Comparison of ENCODE assay signal across 28 cellular contexts in genomic region chr20:62428008-62428384, GRCh38. TPM values are rescaled to one million over a fixed set of nuclear protein-coding genes. Genes with fewer than 3 reads are reported as not detected.
A peak's percentile ranks its signal among the peaks of the same experiment; 100 is the strongest.
DNase-seq lines count a peak whose midpoint lies in the region; ATAC-seq, FAIRE-seq and TF ChIP-seq lines count a peak whose summit lies in the region.
"Had no signal": no experiment of that assay in that cellular context is flagged by ENCODE, and none has a peak within 500 bp of the region (broad histone marks: within the 10 kb centered on the region; RNA-seq: fewer than 3 reads in every experiment).

No MANE protein-coding gene starts in this region.

- H3K27ac ChIP-seq in 22Rv1: peak overlapping the region; percentile 89
- peak overlapping the region; percentile 72 to 85 (median 78) for H3K27ac ChIP-seq in esophagus squamous epithelium
- H3K27ac ChIP-seq in pancreas: peak overlapping the region; percentile 44 to 85 (median 76)
- H3K27ac ChIP-seq: A549 had no signal

- no peaks in the 10 kb centered on the region for H3K9me3 Mint-ChIP-seq in activated naive CD8-positive, alpha-beta T cell treated with anti-CD3 and anti-CD28 coated beads, Interleukin-2, amount 50 U/mL, for 24 hours
- H3K9me3 Mint-ChIP-seq in activated naive CD4-positive, alpha-beta T cell treated with anti-CD3 and anti-CD28 coated beads, Interleukin-2, amount 50 U/mL, for 72 hours: no peaks in the 10 kb centered on the region
- no peaks in the 10 kb centered on the region for H3K9me3 Mint-ChIP-seq in effector memory CD8-positive, alpha-beta T cell
- H3K9me3 Mint-ChIP-seq: activated B cell treated with CpG ODN at 0.5 μM for 24 hours; activated naive CD4-positive, alpha-beta T cell treated with anti-CD3 and anti-CD28 coated beads, Interleukin-2, amount 50 U/mL, for 24 hours; activated T-helper 17 cell treated with anti-CD3 and anti-CD28 coated beads, Interleukin-2, amount 50 U/mL, for 72 hours; dendritic cell treated with granulocyte-macrophage colony-stimulating factor and Interleukin-4, amounts not matched to agents 40 ng/mL and 50 ng/mL, for 4 days; natural killer cell treated with Interleukin-12 subunit alpha and Interleukin-12 subunit beta and Interleukin-15 and Interleukin-18, amount 100 ng/mL, for 72 hours had no signal

- no peaks in the 10 kb centered on the region for H3K9me3 ChIP-seq in esophagus squamous epithelium
- H3K9me3 ChIP-seq in pancreas: no peaks in the 10 kb centered on the region
- H3K9me3 ChIP-seq: A549 had no signal

- WGBS in esophagus squamous epithelium, 2 donors: 60% methylated on average over 1 of the region's 11 CpGs; no CpG with 5 or more reads in 1 of the 2 donors
- WGBS in pancreas, 2 donors: 73 to 78% methylated on average over 10 to 11 of the region's 11 CpGs

- ATAC-seq in pancreas: peak in 1 of 4 donors; percentile 2
- no peak for ATAC-seq in activated naive CD8-positive, alpha-beta T cell treated with anti-CD3 and anti-CD28 coated beads, Interleukin-2, amount 50 U/mL, for 24 hours
- no peak for ATAC-seq in activated naive CD4-positive, alpha-beta T cell treated with anti-CD3 and anti-CD28 coated beads, Interleukin-2, amount 50 U/mL, for 72 hours
- ATAC-seq in effector memory CD8-positive, alpha-beta T cell (replicated peaks): no peak
- ATAC-seq: activated T-helper 17 cell treated with anti-CD3 and anti-CD28 coated beads, Interleukin-2, amount 50 U/mL, for 72 hours; natural killer cell treated with Interleukin-12 subunit alpha and Interleukin-12 subunit beta and Interleukin-15 and Interleukin-18, amount 100 ng/mL, for 72 hours; Right ventricle myocardium inferior had no signal

- no peak for TF ChIP-seq POLR2A in esophagus squamous epithelium (IDR thresholded peaks at IDR 0.05)

- no peaks in the 10 kb centered on the region for H3K36me3 Mint-ChIP-seq in activated naive CD8-positive, alpha-beta T cell treated with anti-CD3 and anti-CD28 coated beads, Interleukin-2, amount 50 U/mL, for 24 hours (ENCODE audit: low read depth)
- H3K36me3 Mint-ChIP-seq in activated naive CD4-positive, alpha-beta T cell treated with anti-CD3 and anti-CD28 coated beads, Interleukin-2, amount 50 U/mL, for 72 hours: no peaks in the 10 kb centered on the region
- no peaks in the 10 kb centered on the region for H3K36me3 Mint-ChIP-seq in effector memory CD8-positive, alpha-beta T cell (ENCODE audit: insufficient read depth)
- H3K36me3 Mint-ChIP-seq: activated naive CD4-positive, alpha-beta T cell treated with anti-CD3 and anti-CD28 coated beads, Interleukin-2, amount 50 U/mL, for 24 hours; natural killer cell treated with Interleukin-12 subunit alpha and Interleukin-12 subunit beta and Interleukin-15 and Interleukin-18, amount 100 ng/mL, for 72 hours had no signal

- H3K36me3 ChIP-seq in esophagus squamous epithelium (no peaks in the 10 kb centered on the region), pancreas (no peaks in the 10 kb centered on the region)

- intact Hi-C loops in esophagus squamous epithelium (cut with DNase I): no loop called here
- intact Hi-C loops in pancreas (cut with DNase I): no loop called here

- no peak for FAIRE-seq in pancreas (lab: Jason Lieb, UNC)
- FAIRE-seq: A549, endometrium had no signal

- H3K27me3 ChIP-seq in esophagus squamous epithelium: peaks cover 0 to 67% (median 0%) of the 10 kb centered on the region in 4 donors
- no peaks in the 10 kb centered on the region for H3K27me3 ChIP-seq in pancreas

- peaks cover 4% of the 10 kb centered on the region for H3K27me3 Mint-ChIP-seq in activated naive CD8-positive, alpha-beta T cell treated with anti-CD3 and anti-CD28 coated beads, Interleukin-2, amount 50 U/mL, for 24 hours
- peaks cover 12 to 49% of the 10 kb centered on the region in 2 donors for H3K27me3 Mint-ChIP-seq in effector memory CD8-positive, alpha-beta T cell
- H3K27me3 Mint-ChIP-seq: activated naive CD4-positive, alpha-beta T cell treated with anti-CD3 and anti-CD28 coated beads, Interleukin-2, amount 50 U/mL, for 24 hours had no signal

- H3K4me3 Mint-ChIP-seq in activated naive CD8-positive, alpha-beta T cell treated with anti-CD3 and anti-CD28 coated beads, Interleukin-2, amount 50 U/mL, for 24 hours: no peak overlapping the region
- no peak overlapping the region for H3K4me3 Mint-ChIP-seq in effector memory CD8-positive, alpha-beta T cell
- H3K4me3 Mint-ChIP-seq: activated B cell treated with CpG ODN at 0.5 μM for 24 hours; activated naive CD4-positive, alpha-beta T cell treated with anti-CD3 and anti-CD28 coated beads, Interleukin-2, amount 50 U/mL, for 24 hours; activated T-helper 17 cell treated with anti-CD3 and anti-CD28 coated beads, Interleukin-2, amount 50 U/mL, for 72 hours; dendritic cell treated with granulocyte-macrophage colony-stimulating factor and Interleukin-4, amounts not matched to agents 40 ng/mL and 50 ng/mL, for 4 days; natural killer cell treated with Interleukin-12 subunit alpha and Interleukin-12 subunit beta and Interleukin-15 and Interleukin-18, amount 100 ng/mL, for 72 hours had no signal

- no peaks in the 10 kb centered on the region for H3K4me1 Mint-ChIP-seq in activated naive CD8-positive, alpha-beta T cell treated with anti-CD3 and anti-CD28 coated beads, Interleukin-2, amount 50 U/mL, for 24 hours
- peaks cover 0 to 2% of the 10 kb centered on the region in 2 donors for H3K4me1 Mint-ChIP-seq in effector memory CD8-positive, alpha-beta T cell (ENCODE audit: low read depth in 2 of 2)
- H3K4me1 Mint-ChIP-seq: activated B cell treated with CpG ODN at 0.5 μM for 24 hours; activated naive CD4-positive, alpha-beta T cell treated with anti-CD3 and anti-CD28 coated beads, Interleukin-2, amount 50 U/mL, for 24 hours; activated T-helper 17 cell treated with anti-CD3 and anti-CD28 coated beads, Interleukin-2, amount 50 U/mL, for 72 hours had no signal

- no peak overlapping the region for H3K27ac Mint-ChIP-seq in activated naive CD8-positive, alpha-beta T cell treated with anti-CD3 and anti-CD28 coated beads, Interleukin-2, amount 50 U/mL, for 24 hours
- no peak overlapping the region for H3K27ac Mint-ChIP-seq in activated naive CD4-positive, alpha-beta T cell treated with anti-CD3 and anti-CD28 coated beads, Interleukin-2, amount 50 U/mL, for 72 hours
- H3K27ac Mint-ChIP-seq in effector memory CD8-positive, alpha-beta T cell: no peak overlapping the region
- H3K27ac Mint-ChIP-seq: activated B cell treated with CpG ODN at 0.5 μM for 24 hours; activated naive CD4-positive, alpha-beta T cell treated with anti-CD3 and anti-CD28 coated beads, Interleukin-2, amount 50 U/mL, for 24 hours; activated T-helper 17 cell treated with anti-CD3 and anti-CD28 coated beads, Interleukin-2, amount 50 U/mL, for 72 hours; dendritic cell treated with granulocyte-macrophage colony-stimulating factor and Interleukin-4, amounts not matched to agents 40 ng/mL and 50 ng/mL, for 4 days; natural killer cell treated with Interleukin-12 subunit alpha and Interleukin-12 subunit beta and Interleukin-15 and Interleukin-18, amount 100 ng/mL, for 72 hours had no signal

- DNase-seq in LNCaP clone FGC (ENCODE audit: low read depth) (no peak), esophagus squamous epithelium (lab: John Stamatoyannopoulos, UW) (no peak), pancreas (peak in 1 of 6 donors; percentile 72), iPS-NIHi7 (ENCODE audit: extremely low spot score) (no peak)
- DNase-seq in activated naive CD8-positive, alpha-beta T cell treated with anti-CD3 and anti-CD28 coated beads, Interleukin-2, amount 50 U/mL, for 24 hours: no peak
- DNase-seq in activated naive CD4-positive, alpha-beta T cell treated with anti-CD3 and anti-CD28 coated beads, Interleukin-2, amount 50 U/mL, for 72 hours (ENCODE audit: low spot score in 2 of 2): no peak
- DNase-seq in effector memory CD8-positive, alpha-beta T cell: no peak
- DNase-seq: activated B cell treated with CpG ODN at 0.5 μM for 24 hours; activated CD4-positive, alpha-beta T cell treated with anti-CD3 and anti-CD28 coated beads, Interleukin-2, amount 50 U/mL, for 4 hours; aorta; caudate nucleus; NCI-H2081; NCI-H446; stimulated activated CD8-positive, alpha-beta memory T cell treated with anti-CD3 and anti-CD28 coated beads, Interleukin-4, amount 100 ng/mL, for 48 hours; T1000 had no signal

- H3K4me1 ChIP-seq in esophagus squamous epithelium: peaks cover 6 to 41% (median 12%) of the 10 kb centered on the region in 3 donors
- H3K4me1 ChIP-seq in pancreas: peaks cover 10 to 16% (median 14%) of the 10 kb centered on the region in 3 donors
- H3K4me1 ChIP-seq: A549 had no signal

- no peak for TF ChIP-seq CTCF in 22Rv1 (IDR thresholded peaks at IDR 0.05)
- TF ChIP-seq CTCF in LNCaP clone FGC (IDR thresholded peaks at IDR 0.05; ENCODE audit: control insufficient read depth, extremely low read depth, insufficient read depth): no peak
- no peak for TF ChIP-seq CTCF in esophagus squamous epithelium (IDR thresholded peaks at IDR 0.05)
- no peak for TF ChIP-seq CTCF in pancreas (IDR thresholded peaks at IDR 0.05)

- H3K4me3 ChIP-seq in LNCaP clone FGC (ENCODE audit: low read depth, low read length) (peak overlapping the region; percentile 23; the same call in 1 of the 2 replicates), esophagus squamous epithelium (peak overlapping the region in 1 of 4 donors; percentile 50), pancreas (peak overlapping the region in 1 of 4 donors; percentile 13)
- H3K4me3 ChIP-seq: A549 had no signal

RNA-seq across cellular contexts. Expression of gene RBBP8NL, which starts 0.7 kb away (rescaled TPM):
- total RNA-seq in esophagus squamous epithelium: 1 to 10 TPM; 1.1 to 6.2 (median 4.0) TPM
- total RNA-seq in pancreas: 1 to 10 TPM in 3 of 6 donors, under 1 TPM in 3; 0.66 to 2.5 (median 1.0) TPM
- polyA plus RNA-seq in pancreas: 1 to 10 TPM; 2.0 to 4.8 TPM
- total RNA-seq in activated naive CD4-positive, alpha-beta T cell treated with anti-CD3 and anti-CD28 coated beads, Interleukin-2, amount 50 U/mL, for 72 hours: not detected
- total RNA-seq: activated B cell treated with CpG ODN at 0.5 μM for 24 hours; activated T-helper 17 cell treated with anti-CD3 and anti-CD28 coated beads, Interleukin-2, amount 50 U/mL, for 72 hours; aorta; H4; MCF 10A; mesenteric fat pad; natural killer cell treated with Interleukin-12 subunit alpha and Interleukin-12 subunit beta and Interleukin-15 and Interleukin-18, amount 100 ng/mL, for 72 hours; OCI-LY7; osteocyte; Right ventricle myocardium inferior had no signal
- polyA plus RNA-seq: A549 had no signal

RNA-seq across cellular contexts. Expression of gene CABLES2, which starts 20.9 kb away (rescaled TPM):
- total RNA-seq in esophagus squamous epithelium: 1 to 10 TPM; 2.0 to 3.8 (median 2.2) TPM
- total RNA-seq in pancreas: 1 to 10 TPM; 1.4 to 2.3 (median 1.9) TPM
- polyA plus RNA-seq in pancreas: 1 to 10 TPM; 1.5 to 2.9 TPM
- 1 to 10 TPM; 5.8 to 6.4 TPM for total RNA-seq in activated naive CD4-positive, alpha-beta T cell treated with anti-CD3 and anti-CD28 coated beads, Interleukin-2, amount 50 U/mL, for 72 hours

RNA-seq across cellular contexts. Expression of gene RPS21, which starts 41.1 kb away (rescaled TPM):
- total RNA-seq in esophagus squamous epithelium (1,000 to 10,000 TPM in 3 of 4 donors, 100 to 1,000 TPM in 1; 819 to 3,701 (median 3,102) TPM), pancreas (1,000 to 10,000 TPM in 2 of 6 donors, 100 to 1,000 TPM in 4; 662 to 1,102 (median 850) TPM)
- polyA plus RNA-seq in pancreas: 1,000 to 10,000 TPM; 2,124 to 2,141 TPM
- 1,000 to 10,000 TPM; 2,243 to 2,653 TPM for total RNA-seq in activated naive CD4-positive, alpha-beta T cell treated with anti-CD3 and anti-CD28 coated beads, Interleukin-2, amount 50 U/mL, for 72 hours

RNA-seq across cellular contexts. Expression of gene GATA5, which starts 47.8 kb away (rescaled TPM):
- total RNA-seq in esophagus squamous epithelium: under 1 TPM in 2 of 4 donors, not detected in 2; 0.19 to 0.85 TPM
- under 1 TPM in 1 of 6 donors, not detected in 5; 0.34 TPM for total RNA-seq in pancreas
- polyA plus RNA-seq in pancreas: under 1 TPM; 0.02 to 0.15 TPM
- total RNA-seq in activated naive CD4-positive, alpha-beta T cell treated with anti-CD3 and anti-CD28 coated beads, Interleukin-2, amount 50 U/mL, for 72 hours: not detected
- total RNA-seq: activated B cell treated with CpG ODN at 0.5 μM for 24 hours; activated T-helper 17 cell treated with anti-CD3 and anti-CD28 coated beads, Interleukin-2, amount 50 U/mL, for 72 hours; MCF 10A; natural killer cell treated with Interleukin-12 subunit alpha and Interleukin-12 subunit beta and Interleukin-15 and Interleukin-18, amount 100 ng/mL, for 72 hours; OCI-LY7; osteocyte had no signal
